10 cellular contexts compared by ENCODE assay signal in the genomic region with DNA sequence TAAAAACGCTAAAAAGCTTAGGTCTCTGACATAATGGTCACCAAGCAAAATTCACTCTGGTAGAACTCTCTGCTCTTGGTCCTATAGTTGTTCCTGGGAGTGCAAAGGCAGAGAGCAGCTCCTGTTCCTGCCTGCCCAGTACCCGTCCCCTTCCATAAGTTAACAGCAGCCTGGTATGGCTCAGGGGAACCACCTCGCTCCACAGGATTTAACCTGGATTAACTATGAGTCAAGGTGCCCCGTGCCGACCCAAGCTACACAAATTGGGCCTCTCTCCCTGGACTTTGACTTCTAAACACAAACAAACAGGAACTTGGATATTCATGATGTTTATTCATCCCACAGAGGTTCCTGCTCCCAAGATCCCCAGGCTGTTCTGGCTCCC. TPM values are rescaled to one million over a fixed set of nuclear protein-coding genes. Genes with fewer than 3 reads are reported as not detected.
DNase-seq lines count a peak whose midpoint lies in the region; ATAC-seq and TF ChIP-seq lines count a peak whose summit lies in the region.
"Had no signal": no experiment of that assay in that cellular context is flagged by ENCODE, and none has a peak within 500 bp of the region (broad histone marks: within the 10 kb centered on the region; RNA-seq: fewer than 3 reads in every experiment).

No MANE protein-coding gene starts in this region.

- peak overlapping the region in 1 of 2 donors; percentile 69 for H3K9ac ChIP-seq in duodenal mucosa (ENCODE audit: low read depth in 1 of 2, low read length in 2 of 2)

- intact Hi-C loops in mucosa of descending colon (cut with DNase I, micrococcal nuclease) (no loop called here), tibial artery (cut with DNase I; ENCODE audit: low total_unique reads) (no loop called here)

- TF ChIP-seq CTCF in mucosa of descending colon (IDR thresholded peaks at IDR 0.05) (no peak), tibial artery (IDR thresholded peaks at IDR 0.05) (no peak)

- H3K36me3 ChIP-seq in duodenal mucosa (ENCODE audit: control insufficient read depth in 1 of 2, insufficient read depth in 2 of 2, low read length in 2 of 2) (peaks cover 9 to 10% of the 10 kb centered on the region in 2 donors), mucosa of descending colon (ENCODE audit: low read depth) (no peaks in the 10 kb centered on the region), tibial artery (peaks cover 13 to 31% (median 17%) of the 10 kb centered on the region in 3 donors)

- H3K27me3 ChIP-seq in duodenal mucosa (ENCODE audit: control insufficient read depth in 1 of 2, insufficient read depth in 2 of 2, low read length in 2 of 2) (no peaks in the 10 kb centered on the region), tibial artery (no peaks in the 10 kb centered on the region)

- DNase-seq in NCI-H82 (lab: John Stamatoyannopoulos, UW), result peak; percentile 17
- no peak for DNase-seq in NCI-H82 treated with DMSO at 0.1 percent for 48 hours (lab: John Stamatoyannopoulos, UW; ENCODE audit: unreplicated experiment)
- peak in 2 of 3 donors; percentile 59 to 60 for DNase-seq in mucosa of descending colon
- DNase-seq in tibial artery, result no peak
- no peak for DNase-seq in OCI-M1 (lab: John Stamatoyannopoulos, UW)
- DNase-seq in COR-L47 (lab: John Stamatoyannopoulos, UW), result no peak
- DNase-seq in iPS-NIHi11 (ENCODE audit: low spot score), result no peak
- DNase-seq: activated CD4-positive, alpha-beta T cell treated with anti-CD3 and anti-CD28 coated beads, Interleukin-2, amount 10 ng/mL, durations not matched to agents 7 days and 5 days; NCI-H345 had no signal

- H3K9me3 ChIP-seq in duodenal mucosa (ENCODE audit: control insufficient read depth in 1 of 2, low read length in 2 of 2) (no peaks in the 10 kb centered on the region), mucosa of descending colon (no peaks in the 10 kb centered on the region), tibial artery (no peaks in the 10 kb centered on the region)

- peak overlapping the region in 1 of 2 donors; percentile 56 for H3K4me3 ChIP-seq in duodenal mucosa (ENCODE audit: low read depth in 1 of 2, low read length in 2 of 2)
- H3K4me3 ChIP-seq in mucosa of descending colon, result no peak overlapping the region
- no peak overlapping the region for H3K4me3 ChIP-seq in tibial artery

- H3K27ac ChIP-seq in duodenal mucosa (ENCODE audit: low read depth, low read length) (peak overlapping the region; percentile 86), tibial artery (peak overlapping the region; percentile 55 to 75)

- H3K4me1 ChIP-seq in duodenal mucosa (ENCODE audit: control insufficient read depth in 1 of 2, insufficient read depth in 2 of 2, low read length in 2 of 2) (peaks cover 31 to 38% of the 10 kb centered on the region in 2 donors), mucosa of descending colon (ENCODE audit: low read depth) (peaks cover 37% of the 10 kb centered on the region), tibial artery (peaks cover 0 to 27% (median 14%) of the 10 kb centered on the region in 4 donors)

- peak; percentile 85 for ATAC-seq in mucosa of descending colon

RNA-seq across cellular contexts. Expression of gene SCAP, which starts 32.1 kb away (rescaled TPM):
- 100 to 1,000 TPM; 107 to 151 (median 115) TPM for total RNA-seq in mucosa of descending colon

Comparison
In these comparisons a context has a peak if more than half of its experiments do, and no peak if none do; other contexts are left out.
1. DNase-seq: peak in NCI-H82 (single experiment) and mucosa of descending colon (2 of 3); none in NCI-H82 treated with DMSO at 0.1 percent for 48 hours (single experiment), tibial artery (0 of 2), OCI-M1 (single experiment), COR-L47 (single experiment) and iPS-NIHi11 (single experiment).